In the genomic region with DNA sequence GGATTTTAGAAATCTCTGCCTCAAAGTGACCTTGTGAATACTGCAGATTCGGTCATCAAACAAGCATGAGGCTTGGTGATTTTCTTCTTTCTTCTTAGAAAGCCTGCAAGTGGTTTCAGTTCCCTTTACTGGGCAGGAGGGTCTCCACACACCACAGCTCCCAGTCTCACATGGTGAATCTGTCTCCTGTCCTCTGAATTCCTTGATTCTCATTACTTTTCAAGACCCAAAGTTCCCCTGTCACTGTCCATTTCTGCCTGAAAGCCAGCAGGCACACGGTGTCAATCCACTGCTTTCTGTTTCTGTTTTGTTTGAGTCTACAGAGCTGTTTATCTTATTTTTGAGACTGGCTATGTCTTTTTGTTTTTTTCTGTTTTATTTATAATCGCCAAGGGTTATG, we compare ENCODE assay signal across 8 cellular contexts. TPM values are rescaled to one million over a fixed set of nuclear protein-coding genes. Genes with fewer than 3 reads are reported as not detected.
A peak's percentile ranks its signal among the peaks of the same experiment; 100 is the strongest.
DNase-seq lines count a peak whose midpoint lies in the region; ATAC-seq lines count a peak whose summit lies in the region.

No MANE protein-coding gene starts in this region.

- H3K27me3 Mint-ChIP-seq in activated T-helper 17 cell treated with anti-CD3 and anti-CD28 coated beads, Interleukin-2, amount 50 U/mL, for 72 hours, result no peaks in the 10 kb centered on the region
- H3K27me3 Mint-ChIP-seq in activated T-cell treated with anti-CD3 and anti-CD28 coated beads, Interleukin-2, amount 50 U/mL, for 24 hours, result no peaks in the 10 kb centered on the region

- DNase-seq in sciatic nerve (ENCODE audit: low spot score) (no peak), dermis blood vessel endothelial cell (no peak), GDM1 (lab: John Stamatoyannopoulos, UW) (no peak), NCI-H1105 (lab: John Stamatoyannopoulos, UW) (no peak)
- no peak for DNase-seq in activated T-cell treated with anti-CD3 and anti-CD28 coated beads, Interleukin-2, amount 50 U/mL, for 24 hours

- no peaks in the 10 kb centered on the region for H3K9me3 Mint-ChIP-seq in activated T-helper 17 cell treated with anti-CD3 and anti-CD28 coated beads, Interleukin-2, amount 50 U/mL, for 72 hours
- H3K9me3 Mint-ChIP-seq in activated T-cell treated with anti-CD3 and anti-CD28 coated beads, Interleukin-2, amount 50 U/mL, for 24 hours, result no peaks in the 10 kb centered on the region

- H3K4me3 Mint-ChIP-seq in activated T-helper 17 cell treated with anti-CD3 and anti-CD28 coated beads, Interleukin-2, amount 50 U/mL, for 72 hours, result peak overlapping the region; percentile 32
- no peak overlapping the region for H3K4me3 Mint-ChIP-seq in activated T-cell treated with anti-CD3 and anti-CD28 coated beads, Interleukin-2, amount 50 U/mL, for 24 hours

- intact Hi-C loops in sciatic nerve (cut with DNase I), result no loop called here

- H3K4me1 Mint-ChIP-seq in activated T-helper 17 cell treated with anti-CD3 and anti-CD28 coated beads, Interleukin-2, amount 50 U/mL, for 72 hours, result peaks cover 5% of the 10 kb centered on the region
- peaks cover 6% of the 10 kb centered on the region for H3K4me1 Mint-ChIP-seq in activated T-cell treated with anti-CD3 and anti-CD28 coated beads, Interleukin-2, amount 50 U/mL, for 24 hours (ENCODE audit: low read depth)

- H3K27ac Mint-ChIP-seq in activated T-helper 17 cell treated with anti-CD3 and anti-CD28 coated beads, Interleukin-2, amount 50 U/mL, for 72 hours, result no peak overlapping the region
- H3K27ac Mint-ChIP-seq in activated T-cell treated with anti-CD3 and anti-CD28 coated beads, Interleukin-2, amount 50 U/mL, for 24 hours, result no peak overlapping the region

- ATAC-seq in GM19043 (IDR thresholded peaks at IDR 0.05; ENCODE audit: low read depth, unreplicated experiment) (peak; percentile 67), HG02885 (IDR thresholded peaks at IDR 0.05; ENCODE audit: poor library complexity, unreplicated experiment) (peak; percentile 96), sciatic nerve (peak; percentile 48)
- ATAC-seq in activated T-helper 17 cell treated with anti-CD3 and anti-CD28 coated beads, Interleukin-2, amount 50 U/mL, for 72 hours (replicated peaks), result no peak

- H3K36me3 Mint-ChIP-seq in activated T-helper 17 cell treated with anti-CD3 and anti-CD28 coated beads, Interleukin-2, amount 50 U/mL, for 72 hours (ENCODE audit: low read depth), result no peaks in the 10 kb centered on the region
- no peaks in the 10 kb centered on the region for H3K36me3 Mint-ChIP-seq in activated T-cell treated with anti-CD3 and anti-CD28 coated beads, Interleukin-2, amount 50 U/mL, for 24 hours (ENCODE audit: low read depth)

RNA-seq across cellular contexts. Expression of a gene that starts 14.2 kb away (rescaled TPM):
- not detected for total RNA-seq in activated T-helper 17 cell treated with anti-CD3 and anti-CD28 coated beads, Interleukin-2, amount 50 U/mL, for 72 hours
- not detected for total RNA-seq in sciatic nerve
- not detected in 2 replicates for total RNA-seq in dermis blood vessel endothelial cell

RNA-seq across cellular contexts. Expression of a gene that starts 47.9 kb away (rescaled TPM):
- 10 to 100 TPM in 1 of 2 donors, 1 to 10 TPM in 1; 4.3 to 11.6 TPM for total RNA-seq in activated T-helper 17 cell treated with anti-CD3 and anti-CD28 coated beads, Interleukin-2, amount 50 U/mL, for 72 hours
- total RNA-seq in sciatic nerve (38.7 TPM), dermis blood vessel endothelial cell (22.2 and 32.0 TPM in 2 replicates)
